18 cellular contexts compared by ENCODE assay signal in the genomic region with DNA sequence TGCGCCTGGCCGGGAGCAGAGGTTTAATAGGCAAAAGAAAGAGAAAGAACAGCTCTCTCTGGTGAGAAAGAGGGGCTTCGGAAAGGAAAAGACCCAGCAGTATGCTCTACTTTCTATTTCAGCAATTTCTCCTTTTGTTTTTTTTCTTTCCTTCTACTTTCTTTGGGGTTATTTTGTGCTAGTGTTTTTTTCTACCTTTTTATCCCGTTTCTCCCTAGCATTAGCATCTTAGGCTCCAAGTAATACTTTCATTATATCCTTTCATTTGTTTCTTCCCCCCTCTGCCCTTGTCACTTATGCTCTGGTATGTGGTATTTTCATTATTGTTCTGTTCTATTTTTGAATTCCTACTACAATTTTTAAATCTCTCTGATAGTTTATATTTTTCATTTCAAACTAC. TPM values are rescaled to one million over a fixed set of nuclear protein-coding genes. Genes with fewer than 3 reads are reported as not detected.
DNase-seq lines count a peak whose midpoint lies in the region; ATAC-seq and TF ChIP-seq lines count a peak whose summit lies in the region.
"Had no signal": no experiment of that assay in that cellular context is flagged by ENCODE, and none has a peak within 500 bp of the region (broad histone marks: within the 10 kb centered on the region; RNA-seq: fewer than 3 reads in every experiment).

No MANE protein-coding gene starts in this region.

- ATAC-seq in WTC11 = no peak
- ATAC-seq: activated CD4-positive, alpha-beta T cell treated with anti-CD3 and anti-CD28 coated beads for 36 hours had no signal

- TF ChIP-seq CTCF in Calu3 (IDR thresholded peaks at IDR 0.05; ENCODE audit: unreplicated experiment) (no peak), WTC11 (IDR thresholded peaks at IDR 0.05) (no peak), BE2C (IDR thresholded peaks at IDR 0.05; ENCODE audit: low read depth, low read length) (no peak)

- no peaks in the 10 kb centered on the region for H3K27me3 Mint-ChIP-seq in T-helper 2 cell treated with Interferon-gamma antibody and Interleukin-4, amounts not matched to agents 5 μg/mL and 100 μg/mL, for 36 hours (ENCODE audit: low read depth)
- H3K27me3 Mint-ChIP-seq in Calu3 (ENCODE audit: unreplicated experiment) (no peaks in the 10 kb centered on the region), WTC11 (ENCODE audit: low read depth) (no peaks in the 10 kb centered on the region)
- H3K27me3 Mint-ChIP-seq: activated CD4-positive, alpha-beta T cell treated with anti-CD3 and anti-CD28 coated beads for 36 hours; activated naive CD8-positive, alpha-beta T cell treated with anti-CD3 and anti-CD28 coated beads, Interleukin-2, amount 10 ng/mL, durations not matched to agents 7 days and 5 days; dendritic cell treated with granulocyte-macrophage colony-stimulating factor and Interleukin-4, amounts not matched to agents 40 ng/mL and 50 ng/mL, for 4 days had no signal

- H3K27ac Mint-ChIP-seq in T-helper 2 cell treated with Interferon-gamma antibody and Interleukin-4, amounts not matched to agents 5 μg/mL and 100 μg/mL, for 36 hours = peak overlapping the region; percentile 79
- H3K27ac Mint-ChIP-seq in Calu3 (ENCODE audit: unreplicated experiment) = peak overlapping the region; percentile 11
- H3K27ac Mint-ChIP-seq in WTC11 = peak overlapping the region; percentile 74
- H3K27ac Mint-ChIP-seq: activated CD4-positive, alpha-beta T cell treated with anti-CD3 and anti-CD28 coated beads for 36 hours; dendritic cell treated with granulocyte-macrophage colony-stimulating factor and Interleukin-4, amounts not matched to agents 40 ng/mL and 50 ng/mL, for 4 days had no signal

- H2BK120ac ChIP-seq in mesenchymal stem cell (ENCODE audit: low read depth, low read length) = no peak overlapping the region

- H3K79me1 ChIP-seq in mesenchymal stem cell (replicated peaks; ENCODE audit: low read length, poor library complexity, severe bottlenecking) = peaks cover 4% of the 10 kb centered on the region

- no peak overlapping the region for H3K27ac ChIP-seq in mesenchymal stem cell (ENCODE audit: low read length, poor library complexity, severe bottlenecking)
- H3K27ac ChIP-seq: 22Rv1, hepatocyte had no signal

- H2BK15ac ChIP-seq in mesenchymal stem cell (ENCODE audit: low read depth, poor library complexity, severe bottlenecking) = no peak overlapping the region

- H2BK12ac ChIP-seq in mesenchymal stem cell (ENCODE audit: low read length in 2 of 2) = no peak overlapping the region

- H3K9me3 ChIP-seq in mesenchymal stem cell (ENCODE audit: control insufficient read depth, low read length) (no peaks in the 10 kb centered on the region), BE2C (no peaks in the 10 kb centered on the region)
- H3K9me3 ChIP-seq: HAP-1 had no signal

- H3K36me3 Mint-ChIP-seq in T-helper 2 cell treated with Interferon-gamma antibody and Interleukin-4, amounts not matched to agents 5 μg/mL and 100 μg/mL, for 36 hours (ENCODE audit: low read depth) = peaks cover 14% of the 10 kb centered on the region
- H3K36me3 Mint-ChIP-seq in Calu3 (ENCODE audit: insufficient read depth, unreplicated experiment) (peaks cover 61% of the 10 kb centered on the region), WTC11 (peaks cover 16% of the 10 kb centered on the region)

- no peak overlapping the region for H3K14ac ChIP-seq in mesenchymal stem cell (ENCODE audit: low read length in 2 of 2)

- DNase-seq in T-helper 2 cell treated with Interferon-gamma antibody and Interleukin-4, amounts not matched to agents 5 μg/mL and 100 μg/mL, for 36 hours (ENCODE audit: low spot score) = no peak
- DNase-seq in T-helper 2 cell = no peak
- no peak for DNase-seq in Calu3
- no peak for DNase-seq in WTC11 (ENCODE audit: low spot score)
- DNase-seq in mesenchymal stem cell = no peak
- DNase-seq in RPMI8226 = no peak
- DNase-seq in H7 = no peak
- DNase-seq in BE2C = no peak
- DNase-seq: activated CD4-positive, alpha-beta T cell treated with anti-CD3 and anti-CD28 coated beads for 36 hours; activated naive CD8-positive, alpha-beta T cell treated with anti-CD3 and anti-CD28 coated beads, Interleukin-2, amount 10 ng/mL, durations not matched to agents 7 days and 5 days; AML-193; MM.1S; stimulated activated CD4-positive, alpha-beta T cell treated with anti-CD3 and anti-CD28 coated beads, Interleukin-2, amount 100 ng/mL, for 48 hours had no signal

- no peak overlapping the region for H3K4me3 Mint-ChIP-seq in T-helper 2 cell treated with Interferon-gamma antibody and Interleukin-4, amounts not matched to agents 5 μg/mL and 100 μg/mL, for 36 hours
- no peak overlapping the region for H3K4me3 Mint-ChIP-seq in Calu3 (ENCODE audit: low read depth, unreplicated experiment)
- no peak overlapping the region for H3K4me3 Mint-ChIP-seq in WTC11
- H3K4me3 Mint-ChIP-seq: activated CD4-positive, alpha-beta T cell treated with anti-CD3 and anti-CD28 coated beads for 36 hours; activated naive CD8-positive, alpha-beta T cell treated with anti-CD3 and anti-CD28 coated beads, Interleukin-2, amount 10 ng/mL, durations not matched to agents 7 days and 5 days; dendritic cell treated with granulocyte-macrophage colony-stimulating factor and Interleukin-4, amounts not matched to agents 40 ng/mL and 50 ng/mL, for 4 days had no signal

- BruUV-seq in Calu3 (replicated peaks; lab: Mats Ljungman, UMichigan) = no TSS peak

- H3K27me3 ChIP-seq in mesenchymal stem cell (ENCODE audit: control insufficient read depth in 1 of 2, insufficient read depth in 1 of 2, low read length in 2 of 2) (no peaks in the 10 kb centered on the region), H7 (ENCODE audit: control insufficient read depth, insufficient read depth, low read length) (no peaks in the 10 kb centered on the region), BE2C (no peaks in the 10 kb centered on the region)
- H3K27me3 ChIP-seq: hepatocyte had no signal

- CTCF ChIA-PET in Calu3 (lab: Charles Lee) (no interaction called here), WTC11 (lab: Charles Lee) (interaction anchor here (0.9 kb wide), 1 partner anchor 17 kb away, joined by 4 read pairs; no protein-coding TSS in a partner anchor)

- no peak overlapping the region for H3K4ac ChIP-seq in mesenchymal stem cell (ENCODE audit: low read depth in 1 of 2, low read length in 2 of 2)

- peaks cover 19% of the 10 kb centered on the region for H3K4me1 Mint-ChIP-seq in T-helper 2 cell treated with Interferon-gamma antibody and Interleukin-4, amounts not matched to agents 5 μg/mL and 100 μg/mL, for 36 hours (ENCODE audit: low read depth)
- peaks cover 7% of the 10 kb centered on the region for H3K4me1 Mint-ChIP-seq in Calu3 (ENCODE audit: low read depth, unreplicated experiment)
- H3K4me1 Mint-ChIP-seq in WTC11 = peaks cover 11% of the 10 kb centered on the region

- H3K36me3 ChIP-seq in mesenchymal stem cell (ENCODE audit: control insufficient read depth in 1 of 2, insufficient read depth in 2 of 2, low read depth in 1 of 2, low read length in 2 of 2) (peaks cover 4 to 14% of the 10 kb centered on the region in 2 experiments), H7 (replicated peaks; ENCODE audit: control insufficient read depth, insufficient read depth, low read length) (peaks cover 7% of the 10 kb centered on the region), BE2C (peaks cover 23% of the 10 kb centered on the region)

- no peak overlapping the region for H3K4me2 ChIP-seq in mesenchymal stem cell (ENCODE audit: low read length, poor library complexity, severe bottlenecking)
- H3K4me2 ChIP-seq: hepatocyte had no signal

- no CpG with 5 or more reads among the region's 4 CpGs for WGBS in mesenchymal stem cell

- H3K4me3 ChIP-seq in mesenchymal stem cell (ENCODE audit: insufficient read depth in 1 of 2, low read depth in 1 of 2, low read length in 2 of 2) = no peak overlapping the region
- H3K4me3 ChIP-seq in H7 (ENCODE audit: insufficient read depth, low read depth, low read length) = no peak overlapping the region
- H3K4me3 ChIP-seq in BE2C (ENCODE audit: low read depth, low read length) = no peak overlapping the region
- H3K4me3 ChIP-seq: HAP-1, hepatocyte, lung had no signal

- no peak overlapping the region for H2BK5ac ChIP-seq in mesenchymal stem cell (ENCODE audit: low read depth, low read length, poor library complexity, severe bottlenecking)

- intact Hi-C loops in Calu3 (cut with micrococcal nuclease; ENCODE audit: unreplicated experiment) = no loop called here

- H2AFZ ChIP-seq in mesenchymal stem cell (ENCODE audit: low read depth, low read length) = no peak overlapping the region
- H2AFZ ChIP-seq: hepatocyte had no signal

- no peak overlapping the region for H4K91ac ChIP-seq in mesenchymal stem cell (ENCODE audit: low read length)

- no peak overlapping the region for H3K18ac ChIP-seq in mesenchymal stem cell (ENCODE audit: low read depth in 1 of 2, low read length in 2 of 2)

- no peaks in the 10 kb centered on the region for H3K9me3 Mint-ChIP-seq in T-helper 2 cell treated with Interferon-gamma antibody and Interleukin-4, amounts not matched to agents 5 μg/mL and 100 μg/mL, for 36 hours
- H3K9me3 Mint-ChIP-seq in Calu3 (ENCODE audit: low read depth, unreplicated experiment) (no peaks in the 10 kb centered on the region), WTC11 (no peaks in the 10 kb centered on the region)
- H3K9me3 Mint-ChIP-seq: activated naive CD8-positive, alpha-beta T cell treated with anti-CD3 and anti-CD28 coated beads, Interleukin-2, amount 10 ng/mL, durations not matched to agents 7 days and 5 days; dendritic cell treated with granulocyte-macrophage colony-stimulating factor and Interleukin-4, amounts not matched to agents 40 ng/mL and 50 ng/mL, for 4 days had no signal

- POLR2A ChIA-PET in WTC11 (lab: Charles Lee) = no interaction called here

- H2AK5ac ChIP-seq in mesenchymal stem cell (ENCODE audit: low read length, severe bottlenecking) = no peak overlapping the region

- no peak overlapping the region for H3K23ac ChIP-seq in mesenchymal stem cell (ENCODE audit: low read length in 2 of 2)

- peak overlapping the region; percentile 6 for H3K9ac ChIP-seq in mesenchymal stem cell (ENCODE audit: low read length)

- peaks cover 11% of the 10 kb centered on the region for H3K4me1 ChIP-seq in mesenchymal stem cell (ENCODE audit: control insufficient read depth, insufficient read depth, low read depth, low read length)
- H3K4me1 ChIP-seq in BE2C = no peaks in the 10 kb centered on the region
- H3K4me1 ChIP-seq: HAP-1 had no signal

- no peak overlapping the region for H4K8ac ChIP-seq in mesenchymal stem cell (ENCODE audit: low read length)

RNA-seq across cellular contexts. Expression of a gene that starts 4.5 kb away (rescaled TPM):
- total RNA-seq in Calu3 (2022) (205 and 213 TPM in 2 replicates), WTC11 (2021) (188 to 207 TPM (median 188 TPM) in 3 replicates)
- polyA plus RNA-seq in mesenchymal stem cell (2013, experiment 1 of 2) = 122 TPM
- 130 TPM for polyA plus RNA-seq in mesenchymal stem cell (2013, experiment 2 of 2)
- total RNA-seq in H7 (2014; rRNA removed; shearing (Covaris generic)) = 140 TPM in 2 replicates
- 634 TPM for polyA plus RNA-seq in BE2C (2012; ENCODE audit: insufficient read depth, insufficient read length, low read depth)

RNA-seq across cellular contexts. Expression of a gene that starts 15.1 kb away (rescaled TPM):
- 0.68 and 0.83 TPM in 2 replicates for total RNA-seq in Calu3 (2022)
- 0.16 to 1.1 TPM (median 0.35 TPM) in 3 replicates for total RNA-seq in WTC11 (2021)
- 0.50 TPM for polyA plus RNA-seq in mesenchymal stem cell (2013, experiment 1 of 2)
- 0.27 TPM for polyA plus RNA-seq in mesenchymal stem cell (2013, experiment 2 of 2)
- total RNA-seq in H7 (2014; rRNA removed; shearing (Covaris generic)) = not detected in 2 replicates
- not detected for polyA plus RNA-seq in BE2C (2012; ENCODE audit: insufficient read depth, insufficient read length, low read depth)
- total RNA-seq: hepatocyte had no signal

Comparison
In these comparisons a context has a peak if more than half of its experiments do, and no peak if none do; other contexts are left out.
1. H3K27ac Mint-ChIP-seq: peak in every context shown above with its lines; median percentile 79 in T-helper 2 cell treated with Interferon-gamma antibody and Interleukin-4, amounts not matched to agents 5 μg/mL and 100 μg/mL, for 36 hours; 74 in WTC11; 11 in Calu3.